ENCODE assay signal across 1 cellular context in the genomic region with DNA sequence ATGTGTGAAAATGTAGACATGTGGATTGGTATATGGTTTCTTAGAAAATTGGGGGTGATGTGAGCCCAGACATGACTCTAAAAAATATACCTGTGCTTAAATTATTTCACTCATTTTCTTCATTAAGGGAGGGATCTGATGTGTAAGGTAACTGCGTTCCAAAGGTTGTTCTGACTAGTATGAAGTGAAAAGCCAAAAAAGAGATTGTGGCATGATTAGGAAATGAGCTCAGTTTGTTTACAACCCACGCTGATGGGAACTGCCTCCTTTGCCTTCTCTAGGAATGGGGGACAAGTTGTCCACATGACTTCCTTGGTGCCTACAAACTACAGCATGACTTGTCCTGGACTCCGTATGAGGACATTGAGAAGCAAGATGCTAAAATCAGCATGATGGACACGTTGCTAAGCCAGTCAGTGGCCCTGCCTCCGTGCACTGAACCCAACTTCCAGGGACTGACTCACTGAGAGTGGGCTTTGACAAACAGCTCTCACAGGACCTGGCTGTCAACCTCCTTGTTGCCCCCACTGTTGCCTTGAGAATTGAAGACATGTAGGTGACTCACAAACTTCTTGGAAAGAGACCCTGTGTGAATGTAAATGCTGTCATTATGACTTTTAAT.
TF ChIP-seq lines count a peak whose summit lies in the region.

No MANE protein-coding gene starts in this region.

TF ChIP-seq in IMR-90, 13 proteins besides CTCF, POLR2A, EP300 and RAD21:
- TF ChIP-seq CHD1 (IDR thresholded peaks at IDR 0.05; ENCODE audit: low read depth, low read length) (no peak), MAZ (IDR thresholded peaks at IDR 0.05; ENCODE audit: borderline replicate concordance, low read depth, low read length) (no peak), RCOR1 (IDR thresholded peaks at IDR 0.05; ENCODE audit: insufficient replicate concordance, low read length) (no peak), MAFK (IDR thresholded peaks at IDR 0.05; ENCODE audit: low read depth, low read length) (no peak), USF2 (IDR thresholded peaks at IDR 0.05; ENCODE audit: low read depth, low read length) (no peak), NFE2L2 (IDR thresholded peaks at IDR 0.05; ENCODE audit: low read depth, low read length) (no peak), RFX5 (IDR thresholded peaks at IDR 0.05; ENCODE audit: low read depth, low read length) (no peak), CEBPB (IDR thresholded peaks at IDR 0.05; ENCODE audit: low read depth, low read length) (no peak), FOS (IDR thresholded peaks at IDR 0.05; ENCODE audit: low read depth, low read length) (no peak), SMC3 (IDR thresholded peaks at IDR 0.05; ENCODE audit: low read depth, low read length) (no peak), MXI1 (IDR thresholded peaks at IDR 0.05; ENCODE audit: borderline replicate concordance, low read depth, low read length) (no peak), BHLHE40 (IDR thresholded peaks at IDR 0.05; ENCODE audit: low read depth, low read length) (no peak)
- TF ChIP-seq, protein P1, sequence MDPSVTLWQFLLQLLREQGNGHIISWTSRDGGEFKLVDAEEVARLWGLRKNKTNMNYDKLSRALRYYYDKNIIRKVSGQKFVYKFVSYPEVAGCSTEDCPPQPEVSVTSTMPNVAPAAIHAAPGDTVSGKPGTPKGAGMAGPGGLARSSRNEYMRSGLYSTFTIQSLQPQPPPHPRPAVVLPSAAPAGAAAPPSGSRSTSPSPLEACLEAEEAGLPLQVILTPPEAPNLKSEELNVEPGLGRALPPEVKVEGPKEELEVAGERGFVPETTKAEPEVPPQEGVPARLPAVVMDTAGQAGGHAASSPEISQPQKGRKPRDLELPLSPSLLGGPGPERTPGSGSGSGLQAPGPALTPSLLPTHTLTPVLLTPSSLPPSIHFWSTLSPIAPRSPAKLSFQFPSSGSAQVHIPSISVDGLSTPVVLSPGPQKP (IDR thresholded peaks at IDR 0.05; ENCODE audit: borderline replicate concordance, low read depth, low read length), result no peak
